ENCODE assay signal across 1 cellular context in genomic region chr17:39939588-39940419, GRCh38.
TF ChIP-seq lines count a peak whose summit lies in the region.

No MANE protein-coding gene starts in this region.

TF ChIP-seq in K562, 482 proteins besides CTCF, POLR2A, EP300 and RAD21 (continued from another document):
- TF ChIP-seq E2F1 (CRISPR knock-in tag; IDR thresholded peaks at IDR 0.05) (no peak), ZBTB12 (CRISPR knock-in tag; IDR thresholded peaks at IDR 0.05) (no peak), GMEB1 (CRISPR knock-in tag; IDR thresholded peaks at IDR 0.05) (no peak), TBP (optimal IDR thresholded peaks at IDR 0.05; ENCODE audit: low read depth, low read length) (no peak), SETDB1 (IDR thresholded peaks at IDR 0.05; ENCODE audit: low read length) (no peak), WHSC1 (IDR thresholded peaks at IDR 0.05; ENCODE audit: low read length) (no peak), L3MBTL2 (IDR thresholded peaks at IDR 0.05) (no peak), NEUROD1 (IDR thresholded peaks at IDR 0.05; ENCODE audit: borderline replicate concordance, low read depth, low read length, partially characterized antibody) (no peak), SMC3 (conservative IDR thresholded peaks at IDR 0.05; ENCODE audit: insufficient read depth, low read depth, low read length) (no peak), SP2 (IDR thresholded peaks at IDR 0.05; ENCODE audit: extremely low read depth, low read depth, low read length, poor library complexity, severe bottlenecking) (no peak), CHAMP1 (IDR thresholded peaks at IDR 0.05) (no peak), ZNF347 (CRISPR knock-in tag; IDR thresholded peaks at IDR 0.05; ENCODE audit: low read depth) (no peak), MAZ (CRISPR knock-in tag; conservative IDR thresholded peaks at IDR 0.05 in 1 of 2, IDR thresholded peaks at IDR 0.05 in 1 of 2) (0 out of 4 replicates have a peak, but pooled peaks of 1 of the 2 experiments have one; percentile 39), MED1 (CRISPR knock-in tag; IDR thresholded peaks at IDR 0.05; ENCODE audit: borderline replicate concordance) (no peak), CHD1 (IDR thresholded peaks at IDR 0.05; ENCODE audit: low read length) (no peak), NR0B1 (IDR thresholded peaks at IDR 0.05; ENCODE audit: partially characterized antibody) (no peak)
